8 cellular contexts compared by ENCODE assay signal in the genomic region with DNA sequence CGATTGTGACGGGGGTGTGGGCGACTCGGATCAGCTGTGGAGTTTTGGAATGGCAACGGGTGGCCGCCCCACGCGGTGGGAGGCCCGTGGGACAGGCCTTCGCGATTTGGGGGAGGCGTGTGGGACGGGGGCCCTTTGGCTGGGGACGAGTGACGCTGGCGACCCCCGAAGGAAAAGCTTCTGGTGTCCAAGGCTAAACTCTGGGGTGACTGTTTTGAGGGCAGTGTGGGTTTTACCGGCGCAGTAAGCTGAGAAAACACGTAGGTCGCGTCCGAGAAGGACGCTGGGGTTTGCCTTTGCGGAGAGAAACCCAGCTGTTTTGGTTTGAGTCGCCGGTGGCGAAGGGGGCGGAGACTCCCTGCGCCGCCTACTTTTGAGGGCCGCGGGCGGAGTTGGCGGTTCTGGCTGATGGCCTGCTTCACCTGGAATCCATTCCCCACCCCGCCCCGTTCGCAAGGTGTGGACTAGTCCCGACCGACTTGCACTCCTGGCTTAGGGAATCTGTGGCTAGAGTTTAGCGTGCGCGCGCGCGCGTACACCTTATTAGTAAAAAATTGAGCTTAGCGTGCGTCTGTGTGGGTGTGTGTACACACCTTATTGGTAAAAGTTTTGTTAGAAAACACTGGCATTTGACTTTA. TPM values are rescaled to one million over a fixed set of nuclear protein-coding genes. Genes with fewer than 3 reads are reported as not detected.
DNase-seq lines count a peak whose midpoint lies in the region; ATAC-seq lines count a peak whose summit lies in the region.

No MANE protein-coding gene starts in this region.

- H3K27ac ChIP-seq in CD4-positive, alpha-beta memory T cell (ENCODE audit: low read depth, low read length): peak overlapping the region; percentile 97

- intact Hi-C loops in CD4-positive, alpha-beta memory T cell (cut with micrococcal nuclease): loop anchor here (1.0 to 5.0 kb wide), 2 partner anchors 42 to 77 kb away; no protein-coding TSS in a partner anchor

- H3K9me3 ChIP-seq in CD4-positive, alpha-beta memory T cell (ENCODE audit: control insufficient read depth in 1 of 2, low read length in 2 of 2): no peaks in the 10 kb centered on the region

- H3K4me3 ChIP-seq in CD4-positive, alpha-beta memory T cell (ENCODE audit: low read length in 2 of 2): peak overlapping the region; percentile 100

- DNase-seq in CD4-positive, alpha-beta memory T cell: peak; percentile 84 to 91 (median 85)
- peak; percentile 92 for DNase-seq in NCI-H774 (lab: John Stamatoyannopoulos, UW)
- peak; percentile 41 to 72 for DNase-seq in activated CD8-positive, alpha-beta memory T cell treated with anti-CD3 and anti-CD28 coated beads for 1 hour (ENCODE audit: extremely low read depth in 1 of 2, low read depth in 1 of 2)
- peak; percentile 78 for DNase-seq in effector CD4-positive, alpha-beta T cell
- DNase-seq in lung microvascular endothelial cell (ENCODE audit: low read depth in 2 of 2): peak; percentile 74 to 82
- DNase-seq in stimulated activated CD8-positive, alpha-beta memory T cell treated with anti-CD3 and anti-CD28 coated beads, Interleukin-12 subunit alpha, Interleukin-12 subunit beta, amount 100 ng/mL, for 1 hour (ENCODE audit: low read depth): peak; percentile 64

- ATAC-seq in GM19463 (IDR thresholded peaks at IDR 0.05; ENCODE audit: unreplicated experiment) (peak; percentile 67), HG03575 (IDR thresholded peaks at IDR 0.05; ENCODE audit: extremely low read depth, insufficient number of reproducible peaks, low FRiP score, unreplicated experiment) (peak; percentile 39)

- H3K4me1 Mint-ChIP-seq in CD4-positive, alpha-beta memory T cell: peaks cover 25 to 56% (median 40%) of the 10 kb centered on the region in 4 donors

- peaks cover 3 to 29% of the 10 kb centered on the region in 2 donors for H3K36me3 Mint-ChIP-seq in CD4-positive, alpha-beta memory T cell

- no peaks in the 10 kb centered on the region for H3K36me3 ChIP-seq in CD4-positive, alpha-beta memory T cell (ENCODE audit: insufficient read depth, low read length)

- peak overlapping the region; percentile 96 to 100 (median 99) for H3K27ac Mint-ChIP-seq in CD4-positive, alpha-beta memory T cell

- H3K4me3 Mint-ChIP-seq in CD4-positive, alpha-beta memory T cell: peak overlapping the region; percentile 94 to 99 (median 96)

- POLR2A ChIA-PET in CD4-positive, alpha-beta memory T cell (lab: Charles Lee; ENCODE audit: partially characterized antibody): interaction anchor here (1.0 to 3.9 kb wide), 13 partner anchors 8 to 1541 kb away, joined by 3 to 101 read pairs (median 4); partner anchors contain the start of gene HIBADH

- H3K27me3 ChIP-seq in CD4-positive, alpha-beta memory T cell (ENCODE audit: insufficient read depth, low read length): no peaks in the 10 kb centered on the region

- H3K27me3 Mint-ChIP-seq in CD4-positive, alpha-beta memory T cell: peaks cover 0 to 3% of the 10 kb centered on the region in 2 donors

- H3K9me3 Mint-ChIP-seq in CD4-positive, alpha-beta memory T cell: peaks cover 0 to 7% (median 0%) of the 10 kb centered on the region in 8 donors

- CTCF ChIA-PET in CD4-positive, alpha-beta memory T cell (lab: Charles Lee; ENCODE audit: partially characterized antibody): interaction anchor here (1.0 to 2.2 kb wide), 3 partner anchors 12 to 78 kb away, joined by 4 to 8 read pairs (median 5); partner anchors contain the start of gene HIBADH

- peaks cover 39% of the 10 kb centered on the region for H3K4me1 ChIP-seq in CD4-positive, alpha-beta memory T cell (ENCODE audit: insufficient read depth, low read length)

RNA-seq across cellular contexts. Expression of gene TAX1BP1, which starts 0.6 kb away (rescaled TPM):
- 100 to 1,000 TPM; 109 to 111 TPM for total RNA-seq in CD4-positive, alpha-beta memory T cell
- polyA plus RNA-seq in CD4-positive, alpha-beta memory T cell: 100 to 1,000 TPM; 112 to 125 TPM
- total RNA-seq in lung microvascular endothelial cell: 47.3 and 59.3 TPM in 2 replicates

Comparison
In these comparisons a context has a peak if more than half of its experiments do, and no peak if none do; other contexts are left out.
1. Peak in every context shown above with its lines: DNase-seq, ATAC-seq, H3K4me3 ChIP-seq and H3K27ac ChIP-seq.